In the genomic region with DNA sequence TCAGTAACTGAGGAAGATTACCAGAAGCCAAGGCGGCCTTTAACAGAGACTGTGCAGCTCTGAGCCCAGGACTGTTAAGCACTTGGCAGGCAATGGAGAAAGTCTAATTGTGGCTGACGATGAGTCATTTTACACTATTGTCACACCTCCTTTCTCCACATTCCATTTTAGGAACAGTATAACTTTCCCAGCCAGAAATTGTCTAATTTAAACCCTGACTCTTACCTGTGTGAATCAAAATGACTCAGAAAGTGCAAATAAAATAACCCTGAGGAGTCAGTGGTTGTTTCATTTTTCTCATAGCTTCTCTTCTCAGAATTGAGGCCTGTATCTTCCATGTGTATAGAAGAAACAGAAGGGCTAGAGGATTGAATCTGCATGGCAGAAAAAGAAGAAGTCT, we compare ENCODE assay signal across 10 cellular contexts. TPM values are rescaled to one million over a fixed set of nuclear protein-coding genes. Genes with fewer than 3 reads are reported as not detected.
DNase-seq lines count a peak whose midpoint lies in the region; ATAC-seq and TF ChIP-seq lines count a peak whose summit lies in the region.
"Had no signal": no experiment of that assay in that cellular context is flagged by ENCODE, and none has a peak within 500 bp of the region (broad histone marks: within the 10 kb centered on the region; RNA-seq: fewer than 3 reads in every experiment).

No MANE protein-coding gene starts in this region.

- H3K14ac ChIP-seq in mesenchymal stem cell (ENCODE audit: low read length in 2 of 2): no peak overlapping the region

- no peak overlapping the region for H3K27ac Mint-ChIP-seq in activated naive CD8-positive, alpha-beta T cell treated with anti-CD3 and anti-CD28 coated beads, Interleukin-2, amount 50 U/mL, for 24 hours

- H2AK5ac ChIP-seq in mesenchymal stem cell (ENCODE audit: low read length, severe bottlenecking): no peak overlapping the region

- H3K18ac ChIP-seq in mesenchymal stem cell (ENCODE audit: low read depth in 1 of 2, low read length in 2 of 2): no peak overlapping the region

- no peak overlapping the region for H4K8ac ChIP-seq in mesenchymal stem cell (ENCODE audit: low read length)

- H2BK5ac ChIP-seq in mesenchymal stem cell (ENCODE audit: low read depth, low read length, poor library complexity, severe bottlenecking): no peak overlapping the region

- no peak overlapping the region for H2BK15ac ChIP-seq in mesenchymal stem cell (ENCODE audit: low read depth, poor library complexity, severe bottlenecking)

- H2BK12ac ChIP-seq in mesenchymal stem cell (ENCODE audit: low read length in 2 of 2): no peak overlapping the region

- no peak overlapping the region for H3K4ac ChIP-seq in mesenchymal stem cell (ENCODE audit: low read depth in 1 of 2, low read length in 2 of 2)

- H3K36me3 ChIP-seq in mesenchymal stem cell (ENCODE audit: control insufficient read depth in 1 of 2, insufficient read depth in 2 of 2, low read depth in 1 of 2, low read length in 2 of 2): no peaks in the 10 kb centered on the region

- H3K36me3 Mint-ChIP-seq in activated naive CD8-positive, alpha-beta T cell treated with anti-CD3 and anti-CD28 coated beads, Interleukin-2, amount 50 U/mL, for 24 hours (ENCODE audit: low read depth): no peaks in the 10 kb centered on the region

- no peak overlapping the region for H3K4me2 ChIP-seq in mesenchymal stem cell (ENCODE audit: low read length, poor library complexity, severe bottlenecking)

- no peaks in the 10 kb centered on the region for H3K4me1 ChIP-seq in mesenchymal stem cell (ENCODE audit: control insufficient read depth, insufficient read depth, low read depth, low read length)

- H2AFZ ChIP-seq in mesenchymal stem cell (ENCODE audit: low read depth, low read length): no peak overlapping the region

- H3K27ac ChIP-seq in mesenchymal stem cell (ENCODE audit: low read length, poor library complexity, severe bottlenecking): no peak overlapping the region
- H3K27ac ChIP-seq: skin epidermis had no signal

- no peaks in the 10 kb centered on the region for H3K9me3 ChIP-seq in mesenchymal stem cell (ENCODE audit: control insufficient read depth, low read length)

- ATAC-seq in HG02610 (IDR thresholded peaks at IDR 0.05; ENCODE audit: unreplicated experiment): peak; percentile 89
- ATAC-seq in activated naive CD8-positive, alpha-beta T cell treated with anti-CD3 and anti-CD28 coated beads, Interleukin-2, amount 50 U/mL, for 24 hours: peak; percentile 86
- ATAC-seq in GM19023 (IDR thresholded peaks at IDR 0.05; ENCODE audit: unreplicated experiment): no peak

- 96% methylated on average over 2 of the region's 2 CpGs for WGBS in mesenchymal stem cell

- H4K91ac ChIP-seq in mesenchymal stem cell (ENCODE audit: low read length): no peak overlapping the region

- H3K27me3 ChIP-seq in mesenchymal stem cell (ENCODE audit: control insufficient read depth in 1 of 2, insufficient read depth in 1 of 2, low read length in 2 of 2): peaks cover 0 to 8% of the 10 kb centered on the region in 2 experiments

- H3K9me3 Mint-ChIP-seq in activated naive CD8-positive, alpha-beta T cell treated with anti-CD3 and anti-CD28 coated beads, Interleukin-2, amount 50 U/mL, for 24 hours: no peaks in the 10 kb centered on the region

- H3K4me3 Mint-ChIP-seq in activated naive CD8-positive, alpha-beta T cell treated with anti-CD3 and anti-CD28 coated beads, Interleukin-2, amount 50 U/mL, for 24 hours: no peak overlapping the region

- no peak overlapping the region for H3K23ac ChIP-seq in mesenchymal stem cell (ENCODE audit: low read length in 2 of 2)

- H3K4me3 ChIP-seq in mesenchymal stem cell (ENCODE audit: insufficient read depth in 1 of 2, low read depth in 1 of 2, low read length in 2 of 2): no peak overlapping the region
- H3K4me3 ChIP-seq: skin epidermis had no signal

- no peak for TF ChIP-seq CTCF in GM13977 (IDR thresholded peaks at IDR 0.05; ENCODE audit: extremely low read depth, insufficient read depth, missing control alignments)

- peaks cover 9% of the 10 kb centered on the region for H3K4me1 Mint-ChIP-seq in activated naive CD8-positive, alpha-beta T cell treated with anti-CD3 and anti-CD28 coated beads, Interleukin-2, amount 50 U/mL, for 24 hours

- peak overlapping the region; percentile 20 for H3K9ac ChIP-seq in mesenchymal stem cell (ENCODE audit: low read length)

- DNase-seq in GM13977 (ENCODE audit: low spot score) (peak; percentile 35), mesenchymal stem cell (peak; percentile 15), NCI-H524 (lab: John Stamatoyannopoulos, UW) (no peak), NCI-H1092 treated with DMSO at 0.1 percent for 48 hours (lab: John Stamatoyannopoulos, UW) (no peak)
- DNase-seq in activated naive CD8-positive, alpha-beta T cell treated with anti-CD3 and anti-CD28 coated beads, Interleukin-2, amount 50 U/mL, for 24 hours: no peak
- no peak for DNase-seq in activated effector memory CD4-positive, alpha-beta T cell treated with Interleukin-2 at 50 U/mL for 16 hours
- DNase-seq: trophoblast cell had no signal

- no peaks in the 10 kb centered on the region for H3K27me3 Mint-ChIP-seq in activated naive CD8-positive, alpha-beta T cell treated with anti-CD3 and anti-CD28 coated beads, Interleukin-2, amount 50 U/mL, for 24 hours

- H2BK120ac ChIP-seq in mesenchymal stem cell (ENCODE audit: low read depth, low read length): no peak overlapping the region

- H3K79me1 ChIP-seq in mesenchymal stem cell (replicated peaks; ENCODE audit: low read length, poor library complexity, severe bottlenecking): no peaks in the 10 kb centered on the region

- in situ Hi-C loops in GM13977 (cut with MboI; ENCODE audit: low pct_unique_long_range_greater_than_20kb, low sequenced_read_pairs, unreplicated experiment): loop anchor here (25.0 kb wide), 2 partner anchors 105 to 330 kb away; no protein-coding TSS in a partner anchor

RNA-seq across cellular contexts. Expression of a gene that starts 40.0 kb away (rescaled TPM):
- polyA plus RNA-seq in mesenchymal stem cell (2013, experiment 1 of 2): not detected
- not detected for polyA plus RNA-seq in mesenchymal stem cell (2013, experiment 2 of 2)

RNA-seq across cellular contexts. Expression of a gene that starts 43.4 kb away (rescaled TPM):
- 0.55 TPM for polyA plus RNA-seq in mesenchymal stem cell (2013, experiment 1 of 2)
- 0.70 TPM for polyA plus RNA-seq in mesenchymal stem cell (2013, experiment 2 of 2)

Comparison
In these comparisons a context has a peak if more than half of its experiments do, and no peak if none do; other contexts are left out.
1. DNase-seq: peak in GM13977 (single experiment) and mesenchymal stem cell (single experiment); none in activated naive CD8-positive, alpha-beta T cell treated with anti-CD3 and anti-CD28 coated beads, Interleukin-2, amount 50 U/mL, for 24 hours (single experiment), NCI-H524 (0 of 2), activated effector memory CD4-positive, alpha-beta T cell treated with Interleukin-2 at 50 U/mL for 16 hours (single experiment) and NCI-H1092 treated with DMSO at 0.1 percent for 48 hours (single experiment).